19 cellular contexts compared by ENCODE assay signal in the genomic region with DNA sequence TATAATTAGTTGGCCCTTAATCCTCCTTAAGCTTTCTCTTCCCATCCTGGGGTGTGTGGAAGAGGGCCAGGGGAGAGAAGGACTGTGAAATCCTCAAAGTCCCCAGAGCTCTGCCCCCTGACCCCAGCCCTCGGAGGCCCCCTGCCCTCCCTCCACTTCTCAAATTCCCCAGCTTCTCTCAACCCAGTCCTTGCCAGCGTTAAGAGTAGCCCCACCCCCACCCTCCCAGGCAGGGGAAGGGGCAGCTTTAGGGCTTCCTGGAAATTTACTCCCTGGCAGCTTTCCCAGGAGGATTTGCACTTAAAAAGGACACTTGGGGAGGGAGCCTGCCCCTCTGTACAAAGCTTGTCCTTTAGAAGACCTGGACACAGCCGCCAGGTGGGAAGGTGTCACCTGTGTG. TPM values are rescaled to one million over a fixed set of nuclear protein-coding genes. Genes with fewer than 3 reads are reported as not detected.
A peak's percentile ranks its signal among the peaks of the same experiment; 100 is the strongest.
DNase-seq lines count a peak whose midpoint lies in the region; ATAC-seq and TF ChIP-seq lines count a peak whose summit lies in the region.
"Had no signal": no experiment of that assay in that cellular context is flagged by ENCODE, and none has a peak within 500 bp of the region (broad histone marks: within the 10 kb centered on the region; RNA-seq: fewer than 3 reads in every experiment).

No MANE protein-coding gene starts in this region.

- no peak overlapping the region for H4K8ac ChIP-seq in H9 (replicated peaks; ENCODE audit: insufficient read length, low read depth, low read length)

- H3T11ph ChIP-seq in H9 (ENCODE audit: low read length) = no peak overlapping the region

- H3K36me3 ChIP-seq in WERI-Rb-1 (no peaks in the 10 kb centered on the region), iPS-20b (ENCODE audit: insufficient read depth, low read depth, low read length) (no peaks in the 10 kb centered on the region)
- H3K36me3 ChIP-seq: neutrophil, right lobe of liver had no signal

- no peak overlapping the region for H2BK15ac ChIP-seq in H9 (ENCODE audit: low read depth, low read length)

- TF ChIP-seq CTCF in H9 (conservative IDR thresholded peaks at IDR 0.05) (no peak), WERI-Rb-1 (IDR thresholded peaks at IDR 0.05; ENCODE audit: low read depth, low read length) (no peak), GM10266 (IDR thresholded peaks at IDR 0.05; ENCODE audit: control insufficient read depth, insufficient read depth, low read depth, missing control alignments) (no peak)

- H4K20me1 ChIP-seq in H9 (ENCODE audit: control insufficient read depth, insufficient read depth, insufficient read length) = no peaks in the 10 kb centered on the region

- H2AFZ ChIP-seq in H9 (ENCODE audit: low read length) = no peak overlapping the region

- H3K4me2 ChIP-seq in H9 (ENCODE audit: insufficient read depth, insufficient read length, low read length) = peak overlapping the region; percentile 8

- peak overlapping the region; percentile 92 for H3K27ac Mint-ChIP-seq in activated CD4-positive, alpha-beta T cell treated with anti-CD3 and anti-CD28 coated beads for 36 hours
- H3K27ac Mint-ChIP-seq in H9 = peak overlapping the region in 2 of 3 experiments; percentile 28 to 81; a peak in 1 of 7 replicates

- no peaks in the 10 kb centered on the region for H3K27me3 Mint-ChIP-seq in activated CD4-positive, alpha-beta T cell treated with anti-CD3 and anti-CD28 coated beads for 36 hours
- no peaks in the 10 kb centered on the region; the same call in 1 of the 2 replicates for H3K27me3 Mint-ChIP-seq in H9 (ENCODE audit: low read depth)

- no peaks in the 10 kb centered on the region for H3K9me3 Mint-ChIP-seq in activated CD4-positive, alpha-beta T cell treated with anti-CD3 and anti-CD28 coated beads for 36 hours (ENCODE audit: low read depth)
- H3K9me3 Mint-ChIP-seq in H9 = peaks cover 62 to 73% of the 10 kb centered on the region in 2 experiments

- H3K79me1 ChIP-seq in H9 (ENCODE audit: insufficient read depth, low read depth, low read length, poor library complexity, severe bottlenecking) = no peaks in the 10 kb centered on the region

- peak overlapping the region; percentile 64 for H3K4me3 Mint-ChIP-seq in activated CD4-positive, alpha-beta T cell treated with anti-CD3 and anti-CD28 coated beads for 36 hours
- H3K4me3 Mint-ChIP-seq in H9 = peak overlapping the region; percentile 26 to 41; a peak in 3 of 5 replicates

- no peaks in the 10 kb centered on the region for H3K79me2 ChIP-seq in H9 (ENCODE audit: insufficient read depth, low read length)

- ATAC-seq in activated CD4-positive, alpha-beta T cell treated with anti-CD3 and anti-CD28 coated beads for 36 hours = no peak
- no peak for ATAC-seq in esophagus mucosa
- ATAC-seq: right lobe of liver, Right ventricle myocardium inferior had no signal

- POLR2A ChIA-PET in activated CD4-positive, alpha-beta T cell treated with anti-CD3 and anti-CD28 coated beads for 36 hours (lab: Charles Lee) = interaction anchor here (1.0 to 1.3 kb wide), 2 partner anchors 16 to 17 kb away, joined by 4 read pairs; no protein-coding TSS in a partner anchor

- H3K18ac ChIP-seq in H9 (ENCODE audit: insufficient read length, low read depth, low read length) = no peak overlapping the region

- H3K14ac ChIP-seq in H9 (ENCODE audit: insufficient read depth, low read length) = no peak overlapping the region

- H3K4me1 ChIP-seq in H9 (ENCODE audit: insufficient read depth, low read length) (0 out of 2 replicates have a peak, but pooled peaks cover 1% of the 10 kb centered on the region), iPS-20b (ENCODE audit: insufficient read depth, low read length) (peaks cover 12% of the 10 kb centered on the region; the same call in 1 of the 2 replicates)
- H3K4me1 ChIP-seq: right lobe of liver had no signal

- no peak overlapping the region for H3K56ac ChIP-seq in H9 (ENCODE audit: insufficient read length, low read depth, low read length)

- H4K91ac ChIP-seq in H9 (ENCODE audit: insufficient read length, low read depth, low read length) = no peak overlapping the region

- H3K27ac ChIP-seq in H9 (ENCODE audit: insufficient read length, low read depth, low read length) (no peak overlapping the region), WERI-Rb-1 (no peak overlapping the region), iPS-20b (ENCODE audit: low read length) (no peak overlapping the region)
- H3K27ac ChIP-seq: right lobe of liver had no signal

- peaks cover 80% of the 10 kb centered on the region for H3K4me1 Mint-ChIP-seq in activated CD4-positive, alpha-beta T cell treated with anti-CD3 and anti-CD28 coated beads for 36 hours
- H3K4me1 Mint-ChIP-seq in H9 = peaks cover 20 to 21% of the 10 kb centered on the region in 2 experiments

- H3K23me2 ChIP-seq in H9 (ENCODE audit: insufficient read length, low read depth, low read length, poor library complexity, severe bottlenecking) = no peaks in the 10 kb centered on the region

- no peak overlapping the region for H3K9ac ChIP-seq in H9 (ENCODE audit: extremely low read depth, insufficient read length, low read length)
- H3K9ac ChIP-seq in iPS-20b (ENCODE audit: low read depth, low read length) = peak overlapping the region; percentile 32; the same call in 1 of the 2 replicates

- H4K5ac ChIP-seq in H9 (ENCODE audit: insufficient read length, low read depth, low read length) = no peak overlapping the region

- no peak overlapping the region for H2AK5ac ChIP-seq in H9 (ENCODE audit: insufficient read length, low read length)

- DNase-seq in activated CD4-positive, alpha-beta T cell treated with anti-CD3 and anti-CD28 coated beads for 36 hours = no peak
- DNase-seq in activated CD4-positive, alpha-beta T cell treated with anti-CD3 and anti-CD28 coated beads for 4 hours = no peak
- peak; percentile 68 for DNase-seq in H9
- peak; percentile 22 for DNase-seq in WERI-Rb-1
- DNase-seq in GM10266 (ENCODE audit: extremely low spot score) = no peak
- DNase-seq in SW 1271 (lab: John Stamatoyannopoulos, UW) = no peak
- DNase-seq: activated CD4-positive, alpha-beta T cell treated with anti-CD3 and anti-CD28 coated beads, Interleukin-2, amount 50 U/mL, for 48 hours; foreskin fibroblast; GF-D8; NCI-H2029 treated with DMSO at 0.1 percent for 48 hours; right lobe of liver; stimulated activated CD8-positive, alpha-beta memory T cell treated with anti-CD3 and anti-CD28 coated beads, Interleukin-4, amount 100 ng/mL, for 48 hours; trophoblast cell had no signal

- no peak overlapping the region for H2BK20ac ChIP-seq in H9 (ENCODE audit: low read depth, low read length, poor library complexity, severe bottlenecking)

- intact Hi-C loops in activated CD4-positive, alpha-beta T cell treated with anti-CD3 and anti-CD28 coated beads for 36 hours (cut with DNase I, micrococcal nuclease) = no loop called here

- H3K9me3 ChIP-seq in H9 (ENCODE audit: control insufficient read depth, low read depth, low read length) = peaks cover 28% of the 10 kb centered on the region
- no peaks in the 10 kb centered on the region for H3K9me3 ChIP-seq in WERI-Rb-1 (ENCODE audit: severe bottlenecking)
- H3K9me3 ChIP-seq in iPS-20b (ENCODE audit: insufficient read depth, low read depth, low read length) = no peaks in the 10 kb centered on the region
- H3K9me3 ChIP-seq: neutrophil, right lobe of liver had no signal

- peaks cover 3% of the 10 kb centered on the region for H3K36me3 Mint-ChIP-seq in activated CD4-positive, alpha-beta T cell treated with anti-CD3 and anti-CD28 coated beads for 36 hours (ENCODE audit: low read depth)
- H3K36me3 Mint-ChIP-seq in H9 (ENCODE audit: insufficient read depth in 1 of 3, low read depth in 3 of 3) = peaks cover 0 to 4% (median 0%) of the 10 kb centered on the region in 3 experiments; a peak in 2 of 7 replicates

- no peak overlapping the region for H2BK5ac ChIP-seq in H9 (ENCODE audit: insufficient read length, low read length)

- CTCF ChIA-PET in activated CD4-positive, alpha-beta T cell treated with anti-CD3 and anti-CD28 coated beads for 36 hours (lab: Charles Lee) = interaction anchor here (1.1 to 2.8 kb wide), 3 partner anchors 10 to 28 kb away, joined by 3 to 16 read pairs (median 4); no protein-coding TSS in a partner anchor

- no peak overlapping the region for H2BK12ac ChIP-seq in H9 (ENCODE audit: insufficient read length, low read depth, low read length)

- no peaks in the 10 kb centered on the region for H3K27me3 ChIP-seq in H9 (ENCODE audit: insufficient read depth, low read length)
- H3K27me3 ChIP-seq in WERI-Rb-1 (ENCODE audit: insufficient read depth, low read depth, severe bottlenecking) = no peaks in the 10 kb centered on the region
- no peaks in the 10 kb centered on the region for H3K27me3 ChIP-seq in iPS-20b (ENCODE audit: insufficient read depth, low read length)
- H3K27me3 ChIP-seq: neutrophil, right lobe of liver had no signal

- no peak overlapping the region for H3K4ac ChIP-seq in H9 (ENCODE audit: low read depth, low read length)

- no CpG with 5 or more reads among the region's 3 CpGs for WGBS in H9 (ENCODE audit: extremely low coverage, insufficient read length, low lambda C conversion rate)

- no peak overlapping the region for H3K4me3 ChIP-seq in WERI-Rb-1 (ENCODE audit: low read depth, low read length)
- no peak overlapping the region for H3K4me3 ChIP-seq in iPS-20b (ENCODE audit: low read length)
- H3K4me3 ChIP-seq: right lobe of liver had no signal

- H2BK120ac ChIP-seq in H9 (ENCODE audit: low read depth, low read length, poor library complexity, severe bottlenecking) = no peak overlapping the region

- H3K23ac ChIP-seq in H9 (ENCODE audit: insufficient read length, low read depth, low read length) = no peak overlapping the region

RNA-seq across cellular contexts. Expression of a gene that starts 11.8 kb away (rescaled TPM):
- total RNA-seq in activated CD4-positive, alpha-beta T cell treated with anti-CD3 and anti-CD28 coated beads for 36 hours = 100 to 1,000 TPM; 123 to 146 TPM
- total RNA-seq in H9 (2021) (not detected in 2 replicates), esophagus mucosa (not detected)
- total RNA-seq: cardiac septum, lung microvascular endothelial cell, Right ventricle myocardium inferior had no signal

Comparison
In these comparisons a context has a peak if more than half of its experiments do, and no peak if none do; other contexts are left out.
1. DNase-seq: peak in H9 (single experiment) and WERI-Rb-1 (single experiment); none in activated CD4-positive, alpha-beta T cell treated with anti-CD3 and anti-CD28 coated beads for 36 hours (single experiment), activated CD4-positive, alpha-beta T cell treated with anti-CD3 and anti-CD28 coated beads for 4 hours (0 of 2), GM10266 (single experiment) and SW 1271 (0 of 2).
2. RNA of a gene that starts 11.8 kb away (total RNA-seq): 123 to 146 TPM in activated CD4-positive, alpha-beta T cell treated with anti-CD3 and anti-CD28 coated beads for 36 hours; not detected in esophagus mucosa (single experiment) and not detected in H9; every median in the first group is over 100 times any median in the second.